Comparison of ENCODE assay signal across 21 cellular contexts in genomic region chr2:140185076-140185475, GRCh38.
DNase-seq lines count a peak whose midpoint lies in the region.
"Had no signal": no experiment of that assay in that cellular context is flagged by ENCODE, and none has a peak within 500 bp of the region (broad histone marks: within the 10 kb centered on the region; RNA-seq: fewer than 3 reads in every experiment).

No MANE protein-coding gene starts in this region.

- peak; percentile 65 for DNase-seq in G401 (ENCODE audit: low spot score)
- DNase-seq in NCI-H69 (lab: John Stamatoyannopoulos, UW) = peak; percentile 3
- DNase-seq in cerebellum (ENCODE audit: low spot score) = peak; percentile 14
- no peak for DNase-seq in NCI-H1417 (lab: John Stamatoyannopoulos, UW)
- no peak for DNase-seq in substantia nigra (lab: John Stamatoyannopoulos, UW)
- DNase-seq in NCI-H146 treated with DMSO at 0.1 percent for 48 hours (lab: John Stamatoyannopoulos, UW; ENCODE audit: unreplicated experiment) = no peak
- DNase-seq: BE2C; CD4-positive, alpha-beta memory T cell; CD4-positive, CD25-positive, alpha-beta regulatory T cell; CD8-positive, alpha-beta memory T cell; COR-L47; DMS 273 treated with DMSO at 0.1 percent for 48 hours; DMS153; DMS53; DMS79; DND-41; EL; GF-D8 had no signal

- H3K27ac ChIP-seq in substantia nigra (ENCODE audit: low read depth, low read length, poor library complexity, severe bottlenecking) = no peak overlapping the region
- H3K27ac ChIP-seq: 22Rv1, A549, BLaER1 had no signal

- in situ Hi-C loops in G401 (cut with HindIII; ENCODE audit: low sequenced_read_pairs) = no loop called here

Comparison
In these comparisons a context has a peak if more than half of its experiments do, and no peak if none do; other contexts are left out.
1. DNase-seq: peak in G401 (single experiment), NCI-H69 (single experiment) and cerebellum (single experiment); none in NCI-H1417 (0 of 3), substantia nigra (0 of 49) and NCI-H146 treated with DMSO at 0.1 percent for 48 hours (single experiment).